In the genomic region with DNA sequence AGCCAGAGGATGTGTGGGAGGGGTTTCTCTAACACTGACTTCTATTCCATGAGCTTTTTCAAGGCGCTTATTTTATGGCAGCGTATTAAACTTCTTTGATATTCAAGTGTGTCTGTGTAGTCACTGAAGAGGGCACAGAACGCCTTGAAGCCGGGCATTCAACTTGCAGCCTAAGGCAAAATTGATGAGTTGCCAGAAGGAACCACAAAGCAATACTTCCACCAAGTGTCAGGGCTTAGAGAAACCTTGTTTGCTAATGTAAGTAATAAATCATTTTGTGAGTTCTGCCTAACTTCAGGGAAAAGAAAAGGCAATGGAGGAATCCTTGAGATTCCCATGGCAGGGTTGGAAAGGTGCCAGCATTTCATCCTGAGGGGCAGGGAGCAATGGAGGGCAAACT, we compare ENCODE assay signal across 1 cellular context.
TF ChIP-seq lines count a peak whose summit lies in the region.

No MANE protein-coding gene starts in this region.

TF ChIP-seq in IMR-90, 13 proteins besides CTCF, POLR2A, EP300 and RAD21 (continued from another document):
- TF ChIP-seq, protein P1, sequence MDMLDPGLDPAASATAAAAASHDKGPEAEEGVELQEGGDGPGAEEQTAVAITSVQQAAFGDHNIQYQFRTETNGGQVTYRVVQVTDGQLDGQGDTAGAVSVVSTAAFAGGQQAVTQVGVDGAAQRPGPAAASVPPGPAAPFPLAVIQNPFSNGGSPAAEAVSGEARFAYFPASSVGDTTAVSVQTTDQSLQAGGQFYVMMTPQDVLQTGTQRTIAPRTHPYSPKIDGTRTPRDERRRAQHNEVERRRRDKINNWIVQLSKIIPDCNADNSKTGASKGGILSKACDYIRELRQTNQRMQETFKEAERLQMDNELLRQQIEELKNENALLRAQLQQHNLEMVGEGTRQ (IDR thresholded peaks at IDR 0.05; ENCODE audit: low read depth, low read length), result no peak
- TF ChIP-seq NFE2L2 (IDR thresholded peaks at IDR 0.05; ENCODE audit: low read depth, low read length), result no peak
